Comparison of ENCODE assay signal across 8 cellular contexts in the genomic region with DNA sequence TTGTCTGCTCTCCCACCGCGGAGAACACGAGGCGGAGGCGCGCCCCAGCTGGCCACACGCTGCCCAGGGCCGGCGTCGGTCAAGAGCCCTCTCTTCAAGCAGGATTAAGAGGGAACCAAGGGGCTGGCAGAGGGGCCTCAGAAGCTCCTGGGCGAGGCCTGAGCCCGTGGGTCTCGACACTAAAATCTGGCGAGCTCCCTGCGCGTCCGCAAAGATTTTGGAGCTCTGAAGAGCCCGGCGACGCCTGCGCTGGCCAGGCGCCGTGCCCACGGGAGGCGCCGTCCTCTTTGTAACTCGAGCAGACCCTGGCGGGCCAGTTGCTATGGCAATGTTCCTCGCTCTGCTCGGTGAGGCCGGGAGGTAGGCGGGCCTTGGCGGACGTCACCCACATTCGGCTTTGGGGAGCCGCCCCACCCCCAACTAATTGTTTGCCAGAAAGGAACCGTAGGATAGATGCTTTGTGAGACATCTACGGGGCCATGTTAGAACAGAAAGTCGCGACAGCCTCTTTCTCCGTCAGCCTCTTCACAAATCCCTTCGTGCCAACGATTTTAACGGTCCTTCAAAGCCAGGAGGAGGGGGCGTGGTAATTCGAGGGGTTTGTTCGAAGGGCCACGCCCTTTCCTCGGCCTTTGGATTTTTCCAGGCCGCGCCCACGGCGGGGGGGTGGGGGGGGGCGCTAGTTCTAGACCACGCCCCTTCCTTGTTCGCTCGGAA. TPM values are rescaled to one million over a fixed set of nuclear protein-coding genes. Genes with fewer than 3 reads are reported as not detected.
DNase-seq lines count a peak whose midpoint lies in the region; ATAC-seq and TF ChIP-seq lines count a peak whose summit lies in the region.

No MANE protein-coding gene starts in this region.

- no peak for TF ChIP-seq POLR2A in lower leg skin (IDR thresholded peaks at IDR 0.05)

- WGBS in lower leg skin, 2 donors = 0 to 1% methylated on average over 46 to 53 of the region's 57 CpGs

- DNase-seq in C1 segment of cervical spinal cord (lab: John Stamatoyannopoulos, UW) = peak; percentile 84 to 99 (median 96)
- peak; percentile 99 for DNase-seq in NCI-H69 (lab: John Stamatoyannopoulos, UW)
- peak; percentile 83 to 88 for DNase-seq in activated CD4-positive, alpha-beta T cell treated with anti-CD3 and anti-CD28 coated beads, Interleukin-2, amount 50 U/mL, for 48 hours
- DNase-seq in dermis microvascular lymphatic vessel endothelial cell (ENCODE audit: low read depth in 2 of 2) = peak; percentile 91 to 97
- peak; percentile 95 to 99 for DNase-seq in lower leg skin (ENCODE audit: low spot score in 2 of 2)
- peak; percentile 75 to 85 for DNase-seq in stimulated activated CD4-positive, alpha-beta T cell treated with anti-CD3 and anti-CD28 coated beads, Interleukin-4, amount 100 ng/mL, for 4 hours

- TF ChIP-seq CTCF in lower leg skin (IDR thresholded peaks at IDR 0.05) = no peak

- intact Hi-C loops in lower leg skin (cut with DNase I; ENCODE audit: low total_unique reads) = no loop called here

- peak overlapping the region; percentile 83 for H3K4me3 ChIP-seq in lower leg skin (ENCODE audit: low read depth, poor library complexity, severe bottlenecking)

- peak; percentile 57 for ATAC-seq in GM19328 (IDR thresholded peaks at IDR 0.05; ENCODE audit: unreplicated experiment)
- ATAC-seq in HG03469 (IDR thresholded peaks at IDR 0.05; ENCODE audit: unreplicated experiment) = peak; percentile 55

RNA-seq across cellular contexts. Expression of a gene that starts 0.7 kb away (rescaled TPM):
- 79.1 and 86.7 TPM in 2 replicates for total RNA-seq in dermis microvascular lymphatic vessel endothelial cell
- 10 to 100 TPM; 47.8 to 92.9 (median 65.4) TPM for total RNA-seq in lower leg skin

RNA-seq across cellular contexts. Expression of a gene that starts 7.3 kb away (rescaled TPM):
- 5.0 and 14.4 TPM in 2 replicates for total RNA-seq in dermis microvascular lymphatic vessel endothelial cell
- 10 to 100 TPM; 20.2 to 72.8 (median 47.3) TPM for total RNA-seq in lower leg skin

Comparison
In these comparisons a context has a peak if more than half of its experiments do, and no peak if none do; other contexts are left out.
1. Peak in every context shown above with its lines: DNase-seq, ATAC-seq and H3K4me3 ChIP-seq.